Comparison of ENCODE assay signal across 26 cellular contexts in genomic region chr2:227057060-227057459, GRCh38.
"Had no signal": no experiment of that assay in that cellular context is flagged by ENCODE, and none has a peak within 500 bp of the region (broad histone marks: within the 10 kb centered on the region; RNA-seq: fewer than 3 reads in every experiment).

No MANE protein-coding gene starts in this region.

- H2AFZ ChIP-seq: hepatocyte, neural progenitor cell, parathyroid adenoma had no signal

- H3K4me2 ChIP-seq: hepatocyte, neural progenitor cell had no signal

- H3K4me3 ChIP-seq: gastrocnemius medialis, heart left ventricle, hepatocyte, neural progenitor cell, right lobe of liver, suprapubic skin, transverse colon, upper lobe of right lung, uterus had no signal

- H3K79me2 ChIP-seq: hepatocyte, parathyroid adenoma had no signal

- H3K36me3 ChIP-seq: neural progenitor cell, right lobe of liver, suprapubic skin, transverse colon, upper lobe of right lung, uterus had no signal

- H3K36me3 Mint-ChIP-seq: neural progenitor cell had no signal

- H3K27ac ChIP-seq: gastrocnemius medialis, heart left ventricle, hepatocyte, neural progenitor cell, parathyroid adenoma, right lobe of liver, suprapubic skin, transverse colon, upper lobe of right lung, uterus had no signal

- H3K27ac Mint-ChIP-seq: effector memory CD8-positive, alpha-beta T cell; naive thymus-derived CD4-positive, alpha-beta T cell; nephron; neural progenitor cell; progenitor cell of endocrine pancreas; stimulated activated naive CD8-positive, alpha-beta T cell treated with anti-CD3 and anti-CD28 coated beads, Interleukin-15, amount 100 ng/mL, for 72 hours had no signal

- H3K9ac ChIP-seq: neural progenitor cell, parathyroid adenoma had no signal

- H3K4me1 Mint-ChIP-seq: naive thymus-derived CD4-positive, alpha-beta T cell; nephron; neural progenitor cell; stimulated activated naive CD8-positive, alpha-beta T cell treated with anti-CD3 and anti-CD28 coated beads, Interleukin-15, amount 100 ng/mL, for 72 hours had no signal

- H3K27me3 ChIP-seq: gastrocnemius medialis, heart left ventricle, hepatocyte, neural progenitor cell, right lobe of liver, suprapubic skin, transverse colon, upper lobe of right lung, uterus had no signal

- H3K4me1 ChIP-seq: gastrocnemius medialis, heart left ventricle, neural progenitor cell, parathyroid adenoma, right lobe of liver, suprapubic skin, upper lobe of right lung, uterus had no signal

- ATAC-seq: effector memory CD8-positive, alpha-beta T cell; gastrocnemius medialis; heart left ventricle; left lobe of liver; naive thymus-derived CD4-positive, alpha-beta T cell; right lobe of liver; stimulated activated naive CD8-positive, alpha-beta T cell treated with anti-CD3 and anti-CD28 coated beads, Interleukin-15, amount 100 ng/mL, for 72 hours; upper lobe of right lung had no signal

- H3K27me3 Mint-ChIP-seq: progenitor cell of endocrine pancreas had no signal

- H3K4me3 Mint-ChIP-seq: effector memory CD8-positive, alpha-beta T cell; naive thymus-derived CD4-positive, alpha-beta T cell; nephron; neural progenitor cell; stimulated activated naive CD8-positive, alpha-beta T cell treated with anti-CD3 and anti-CD28 coated beads, Interleukin-15, amount 100 ng/mL, for 72 hours had no signal

- H3K9me3 Mint-ChIP-seq: effector memory CD8-positive, alpha-beta T cell; stimulated activated naive CD8-positive, alpha-beta T cell treated with anti-CD3 and anti-CD28 coated beads, Interleukin-15, amount 100 ng/mL, for 72 hours had no signal

- DNase-seq: cortex of kidney; effector memory CD8-positive, alpha-beta T cell; foreskin fibroblast; gastrocnemius medialis; heart left ventricle; kidney; mammary epithelial cell; midbrain; naive thymus-derived CD4-positive, alpha-beta T cell; right lobe of liver; small intestine; stimulated activated CD4-positive, alpha-beta T cell treated with anti-CD3 and anti-CD28 coated beads, Interleukin-1b, Interleukin-23, amount 100 ng/mL, for 48 hours; stimulated activated CD4-positive, alpha-beta T cell treated with anti-CD3 and anti-CD28 coated beads, Interleukin-4, amount 100 ng/mL, for 1 hour; stimulated activated CD8-positive, alpha-beta memory T cell treated with anti-CD3 and anti-CD28 coated beads, Interleukin-4, amount 100 ng/mL, for 48 hours; stimulated activated naive CD4-positive, alpha-beta T cell; stimulated activated naive CD8-positive, alpha-beta T cell treated with anti-CD3 and anti-CD28 coated beads, Interleukin-15, amount 100 ng/mL, for 72 hours; transverse colon; upper lobe of right lung; uterus had no signal

- H3K9me3 ChIP-seq: gastrocnemius medialis, heart left ventricle, right lobe of liver, suprapubic skin, transverse colon, upper lobe of right lung, uterus had no signal
